In genomic region chr1:175628548-175629317, GRCh38 we compare ENCODE assay signal across 24 cellular contexts.
A peak's percentile ranks its signal among the peaks of the same experiment; 100 is the strongest.
DNase-seq lines count a peak whose midpoint lies in the region; ATAC-seq and TF ChIP-seq lines count a peak whose summit lies in the region.
"Had no signal": no experiment of that assay in that cellular context is flagged by ENCODE, and none has a peak within 500 bp of the region (broad histone marks: within the 10 kb centered on the region; RNA-seq: fewer than 3 reads in every experiment).

No MANE protein-coding gene starts in this region.

- DNase-seq in Right ventricle myocardium superior, result peak; percentile 76
- DNase-seq in right atrium auricular region (ENCODE audit: low spot score), result no peak
- peak; percentile 82 for DNase-seq in SK-N-DZ (ENCODE audit: low spot score)
- peak; percentile 64 for DNase-seq in left ventricle myocardium superior
- no peak for DNase-seq in activated naive CD8-positive, alpha-beta T cell treated with anti-CD3 and anti-CD28 coated beads, Interleukin-2, amount 50 U/mL, for 24 hours
- DNase-seq: activated CD4-positive, alpha-beta T cell treated with anti-CD3 and anti-CD28 coated beads for 4 hours; cortex of kidney; glutamatergic neuron; Kasumi-1; midbrain; NCI-H1417 treated with DMSO at 0.1 percent for 48 hours; nephron progenitor cell; PC-3; stimulated activated CD4-positive, alpha-beta T cell treated with anti-CD3 and anti-CD28 coated beads, Interleukin-2, amount 100 ng/mL, for 24 hours; stimulated activated naive CD4-positive, alpha-beta T cell treated with Interleukin-2 at 50 U/mL for 16 hours had no signal

- H3K4me3 ChIP-seq in right atrium auricular region, result no peak overlapping the region
- H3K4me3 ChIP-seq: breast epithelium, SK-N-MC, thyroid gland had no signal

- no peak overlapping the region for H3K27ac Mint-ChIP-seq in activated naive CD8-positive, alpha-beta T cell treated with anti-CD3 and anti-CD28 coated beads, Interleukin-2, amount 50 U/mL, for 24 hours
- H3K27ac Mint-ChIP-seq: activated T-helper 2 cell treated with anti-CD3 and anti-CD28 coated beads, Interferon-gamma antibody, Interleukin-2, Interleukin-4, amounts not matched to agents 10 μg/mL and 5 μg/mL and 100 μg/mL, durations not matched to agents 14 hours and 24 hours and 36 hours; H9; nephron progenitor cell had no signal

- no peak overlapping the region for H3K27ac ChIP-seq in right atrium auricular region
- H3K27ac ChIP-seq: breast epithelium, parathyroid adenoma, SK-N-MC, thyroid gland had no signal

- H3K4me1 ChIP-seq in right atrium auricular region, result no peaks in the 10 kb centered on the region
- H3K4me1 ChIP-seq: breast epithelium, parathyroid adenoma, thyroid gland had no signal

- H3K27me3 Mint-ChIP-seq in activated naive CD8-positive, alpha-beta T cell treated with anti-CD3 and anti-CD28 coated beads, Interleukin-2, amount 50 U/mL, for 24 hours, result no peaks in the 10 kb centered on the region

- no peak for TF ChIP-seq CTCF in right atrium auricular region (IDR thresholded peaks at IDR 0.05)

- H3K9me3 Mint-ChIP-seq in activated naive CD8-positive, alpha-beta T cell treated with anti-CD3 and anti-CD28 coated beads, Interleukin-2, amount 50 U/mL, for 24 hours, result peaks cover 10% of the 10 kb centered on the region
- H3K9me3 Mint-ChIP-seq: activated T-helper 2 cell treated with anti-CD3 and anti-CD28 coated beads, Interferon-gamma antibody, Interleukin-2, Interleukin-4, amounts not matched to agents 10 μg/mL and 5 μg/mL and 100 μg/mL, durations not matched to agents 14 hours and 24 hours and 36 hours; H9 had no signal

- H3K9me3 ChIP-seq in right atrium auricular region, result no peaks in the 10 kb centered on the region
- H3K9me3 ChIP-seq: thyroid gland had no signal

- H3K4me3 Mint-ChIP-seq in activated naive CD8-positive, alpha-beta T cell treated with anti-CD3 and anti-CD28 coated beads, Interleukin-2, amount 50 U/mL, for 24 hours, result no peak overlapping the region
- H3K4me3 Mint-ChIP-seq: H9, nephron progenitor cell had no signal

- intact Hi-C loops in Right ventricle myocardium superior (cut with DNase I), result no loop called here
- intact Hi-C loops in left ventricle myocardium superior (cut with micrococcal nuclease), result no loop called here

- H3K27me3 ChIP-seq in right atrium auricular region, result no peaks in the 10 kb centered on the region
- H3K27me3 ChIP-seq: breast epithelium, thyroid gland had no signal

- no peaks in the 10 kb centered on the region for H3K36me3 ChIP-seq in right atrium auricular region
- H3K36me3 ChIP-seq: breast epithelium, thyroid gland had no signal

- no peaks in the 10 kb centered on the region for H3K4me1 Mint-ChIP-seq in activated naive CD8-positive, alpha-beta T cell treated with anti-CD3 and anti-CD28 coated beads, Interleukin-2, amount 50 U/mL, for 24 hours
- H3K4me1 Mint-ChIP-seq: nephron progenitor cell had no signal

- H3K36me3 Mint-ChIP-seq in activated naive CD8-positive, alpha-beta T cell treated with anti-CD3 and anti-CD28 coated beads, Interleukin-2, amount 50 U/mL, for 24 hours (ENCODE audit: low read depth), result no peaks in the 10 kb centered on the region

- no peak for ATAC-seq in Right ventricle myocardium superior (ENCODE audit: poor library complexity)
- no peak for ATAC-seq in left ventricle myocardium superior
- no peak for ATAC-seq in HG03159 (IDR thresholded peaks at IDR 0.05; ENCODE audit: unreplicated experiment)
- ATAC-seq in GM21737 (IDR thresholded peaks at IDR 0.05; ENCODE audit: unreplicated experiment), result no peak
- no peak for ATAC-seq in activated naive CD8-positive, alpha-beta T cell treated with anti-CD3 and anti-CD28 coated beads, Interleukin-2, amount 50 U/mL, for 24 hours
- ATAC-seq: left lobe of liver, PC-3 had no signal

Comparison
In these comparisons a context has a peak if more than half of its experiments do, and no peak if none do; other contexts are left out.
1. DNase-seq: peak in Right ventricle myocardium superior (single experiment), SK-N-DZ (single experiment) and left ventricle myocardium superior (single experiment); none in right atrium auricular region (single experiment) and activated naive CD8-positive, alpha-beta T cell treated with anti-CD3 and anti-CD28 coated beads, Interleukin-2, amount 50 U/mL, for 24 hours (single experiment).